In the genomic region with DNA sequence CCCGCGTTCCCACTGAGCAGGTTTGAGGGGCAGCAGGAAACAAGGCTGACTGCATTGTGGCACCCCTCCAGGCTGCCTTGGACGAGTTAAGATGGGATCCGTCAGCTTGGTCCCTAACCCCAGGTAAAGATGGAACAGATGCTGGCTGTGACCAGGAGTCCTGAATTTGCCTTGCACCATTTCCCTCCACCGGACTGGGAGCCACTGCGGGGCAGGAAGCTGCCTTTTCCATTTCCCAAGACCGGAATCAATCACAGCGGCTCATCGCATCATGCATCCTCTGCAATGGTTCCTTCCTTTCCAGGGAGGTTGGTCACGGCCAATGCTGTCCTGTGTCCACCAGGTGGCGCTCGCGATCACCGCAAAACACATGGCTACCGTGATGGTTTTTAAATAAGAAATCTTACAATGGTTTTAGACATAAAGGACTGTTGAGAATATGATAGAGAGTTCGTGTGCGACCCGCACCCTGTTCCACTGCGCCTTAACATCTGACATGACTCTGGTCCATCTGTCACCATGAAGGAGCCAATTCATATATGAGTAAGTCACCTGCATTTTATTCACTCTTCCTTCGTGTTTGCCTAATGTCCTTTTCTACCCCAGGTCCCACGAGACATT, we compare ENCODE assay signal across 8 cellular contexts. TPM values are rescaled to one million over a fixed set of nuclear protein-coding genes. Genes with fewer than 3 reads are reported as not detected.
DNase-seq lines count a peak whose midpoint lies in the region; ATAC-seq and TF ChIP-seq lines count a peak whose summit lies in the region.

No MANE protein-coding gene starts in this region.

- CTCF ChIA-PET in SK-N-SH (lab: Yijun Ruan, JAX) = interaction anchor here (0.6 to 5.1 kb wide), 58 partner anchors 9 to 475 kb away, joined by 3 to 79 read pairs (median 4); no protein-coding TSS in a partner anchor

- peak; percentile 95 for TF ChIP-seq CTCF in SK-N-SH (IDR thresholded peaks at IDR 0.05)
- peak; percentile 99 for TF ChIP-seq CTCF in osteoblast (IDR thresholded peaks at IDR 0.05; ENCODE audit: extremely low read depth, low read depth, low read length)
- TF ChIP-seq CTCF in thoracic aorta (IDR thresholded peaks at IDR 0.05) = peak; percentile 96

- peaks cover 0 to 8% of the 10 kb centered on the region in 2 experiments; a peak in 1 of 4 replicates for H3K4me1 ChIP-seq in SK-N-SH (ENCODE audit: control insufficient read depth in 1 of 2, insufficient read depth in 2 of 2, low read depth in 1 of 2, low read length in 1 of 2)
- peaks cover 21% of the 10 kb centered on the region for H3K4me1 ChIP-seq in osteoblast (ENCODE audit: insufficient read depth, low read length)
- H3K4me1 ChIP-seq in thoracic aorta (ENCODE audit: control insufficient read depth in 1 of 2, low read depth in 2 of 2) = peaks cover 0 to 8% of the 10 kb centered on the region in 2 donors

- H3K4me2 ChIP-seq in SK-N-SH (no peak overlapping the region; the same call in 1 of the 2 replicates), osteoblast (ENCODE audit: insufficient read depth, low read length) (peak overlapping the region; percentile 82)

- 13% methylated on average over 21 of the region's 21 CpGs for WGBS in SK-N-SH (ENCODE audit: low lambda C conversion rate)

- in situ Hi-C loops in G401 (cut with HindIII; ENCODE audit: low sequenced_read_pairs) = no loop called here

- no peak overlapping the region for H3K9ac ChIP-seq in SK-N-SH

- no peaks in the 10 kb centered on the region for H3K9me2 ChIP-seq in SK-N-SH

- H3K9me3 ChIP-seq in SK-N-SH (no peaks in the 10 kb centered on the region), osteoblast (ENCODE audit: low read depth, low read length) (no peaks in the 10 kb centered on the region), thoracic aorta (no peaks in the 10 kb centered on the region)

- POLR2A ChIA-PET in SK-N-SH (lab: Yijun Ruan, JAX) = no interaction called here

- H4K20me1 ChIP-seq in SK-N-SH (ENCODE audit: insufficient read depth) = no peaks in the 10 kb centered on the region
- H4K20me1 ChIP-seq in osteoblast (ENCODE audit: insufficient read depth, low read length) = no peaks in the 10 kb centered on the region

- H3K27me3 ChIP-seq in SK-N-SH (ENCODE audit: insufficient read depth) (no peaks in the 10 kb centered on the region), osteoblast (ENCODE audit: insufficient read depth, low read length) (no peaks in the 10 kb centered on the region), thoracic aorta (replicated peaks; ENCODE audit: insufficient read depth) (no peaks in the 10 kb centered on the region)

- H3F3A ChIP-seq in SK-N-SH (replicated peaks; ENCODE audit: insufficient read depth) = no peaks in the 10 kb centered on the region

- DNase-seq in G401 (ENCODE audit: low spot score) = peak; percentile 92
- DNase-seq in NAMALWA (ENCODE audit: low spot score) = peak; percentile 85
- peak; percentile 85 for DNase-seq in SK-N-SH
- peak; percentile 72 to 83 (median 78) for DNase-seq in activated naive CD4-positive, alpha-beta T cell (lab: John Stamatoyannopoulos, UW)
- peak; percentile 76 for DNase-seq in germinal center (ENCODE audit: low spot score)
- peak; percentile 90 for DNase-seq in osteoblast (ENCODE audit: insufficient read length, low spot score, missing footprints)
- peak; percentile 38 for DNase-seq in thoracic aorta (ENCODE audit: low spot score)

- no peaks in the 10 kb centered on the region for H3K79me2 ChIP-seq in SK-N-SH (ENCODE audit: insufficient read depth)
- H3K79me2 ChIP-seq in osteoblast (ENCODE audit: insufficient read depth, low read length) = no peaks in the 10 kb centered on the region

- TF ChIP-seq EP300 in SK-N-SH (IDR thresholded peaks at IDR 0.05; ENCODE audit: borderline replicate concordance in 1 of 2, low read depth in 1 of 2, low read length in 1 of 2) = no peak

- ATAC-seq in thoracic aorta (ENCODE audit: insufficient number of reproducible peaks, low FRiP score, low read depth) (peak; percentile 48), GM21737 (IDR thresholded peaks at IDR 0.05; ENCODE audit: unreplicated experiment) (no peak)

- 0 out of 2 replicates have a peak overlapping the region, but pooled peaks have one; percentile 22 for H2AFZ ChIP-seq in SK-N-SH (ENCODE audit: low read depth)
- H2AFZ ChIP-seq in osteoblast (ENCODE audit: low read length) = peak overlapping the region; percentile 80

- H3K27ac ChIP-seq in SK-N-SH (ENCODE audit: low read depth in 2 of 2, low read length in 1 of 2) (no peak overlapping the region), osteoblast (ENCODE audit: low read depth, low read length) (no peak overlapping the region), thoracic aorta (no peak overlapping the region)

- peak; percentile 91 for TF ChIP-seq RAD21 in SK-N-SH (IDR thresholded peaks at IDR 0.05; ENCODE audit: low read length)

- H3K36me3 ChIP-seq in SK-N-SH (replicated peaks in 1 of 2; ENCODE audit: control insufficient read depth in 1 of 2, insufficient read depth in 2 of 2, low read length in 1 of 2) = no peaks in the 10 kb centered on the region
- H3K36me3 ChIP-seq in osteoblast (ENCODE audit: insufficient read depth, low read length) = no peaks in the 10 kb centered on the region
- no peaks in the 10 kb centered on the region for H3K36me3 ChIP-seq in thoracic aorta

- H3K4me3 ChIP-seq in SK-N-SH (ENCODE audit: low read depth in 2 of 2, low read length in 1 of 2) = peak overlapping the region; percentile 23 to 26; a peak in 3 of 4 replicates
- H3K4me3 ChIP-seq in osteoblast (ENCODE audit: insufficient read depth, low read length) = peak overlapping the region; percentile 57
- peak overlapping the region; percentile 27 for H3K4me3 ChIP-seq in thoracic aorta

TF ChIP-seq in SK-N-SH, 30 proteins besides CTCF, POLR2A, EP300 and RAD21:
- TF ChIP-seq, protein P1, sequence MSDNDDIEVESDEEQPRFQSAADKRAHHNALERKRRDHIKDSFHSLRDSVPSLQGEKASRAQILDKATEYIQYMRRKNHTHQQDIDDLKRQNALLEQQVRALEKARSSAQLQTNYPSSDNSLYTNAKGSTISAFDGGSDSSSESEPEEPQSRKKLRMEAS (IDR thresholded peaks at IDR 0.05; ENCODE audit: low read depth) = peak; percentile 70
- TF ChIP-seq FOXM1 (IDR thresholded peaks at IDR 0.05; ENCODE audit: low read depth) (no peak), GABPA (IDR thresholded peaks at IDR 0.05; ENCODE audit: low read depth) (peak; percentile 36; the same call in 1 of the 2 replicates), SMC3 (IDR thresholded peaks at IDR 0.05; ENCODE audit: low read depth, low read length) (peak; percentile 93), MXI1 (IDR thresholded peaks at IDR 0.05; ENCODE audit: low read depth, low read length) (peak; percentile 61; the same call in 1 of the 2 replicates), TCF12 (IDR thresholded peaks at IDR 0.05) (no peak)
- TF ChIP-seq, protein P2, sequence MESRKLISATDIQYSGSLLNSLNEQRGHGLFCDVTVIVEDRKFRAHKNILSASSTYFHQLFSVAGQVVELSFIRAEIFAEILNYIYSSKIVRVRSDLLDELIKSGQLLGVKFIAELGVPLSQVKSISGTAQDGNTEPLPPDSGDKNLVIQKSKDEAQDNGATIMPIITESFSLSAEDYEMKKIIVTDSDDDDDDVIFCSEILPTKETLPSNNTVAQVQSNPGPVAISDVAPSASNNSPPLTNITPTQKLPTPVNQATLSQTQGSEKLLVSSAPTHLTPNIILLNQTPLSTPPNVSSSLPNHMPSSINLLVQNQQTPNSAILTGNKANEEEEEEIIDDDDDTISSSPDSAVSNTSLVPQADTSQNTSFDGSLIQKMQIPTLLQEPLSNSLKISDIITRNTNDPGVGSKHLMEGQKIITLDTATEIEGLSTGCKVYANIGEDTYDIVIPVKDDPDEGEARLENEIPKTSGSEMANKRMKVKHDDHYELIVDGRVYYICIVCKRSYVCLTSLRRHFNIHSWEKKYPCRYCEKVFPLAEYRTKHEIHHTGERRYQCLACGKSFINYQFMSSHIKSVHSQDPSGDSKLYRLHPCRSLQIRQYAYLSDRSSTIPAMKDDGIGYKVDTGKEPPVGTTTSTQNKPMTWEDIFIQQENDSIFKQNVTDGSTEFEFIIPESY (IDR thresholded peaks at IDR 0.05; ENCODE audit: borderline replicate concordance, low read depth) = no peak
- TF ChIP-seq, protein P3, sequence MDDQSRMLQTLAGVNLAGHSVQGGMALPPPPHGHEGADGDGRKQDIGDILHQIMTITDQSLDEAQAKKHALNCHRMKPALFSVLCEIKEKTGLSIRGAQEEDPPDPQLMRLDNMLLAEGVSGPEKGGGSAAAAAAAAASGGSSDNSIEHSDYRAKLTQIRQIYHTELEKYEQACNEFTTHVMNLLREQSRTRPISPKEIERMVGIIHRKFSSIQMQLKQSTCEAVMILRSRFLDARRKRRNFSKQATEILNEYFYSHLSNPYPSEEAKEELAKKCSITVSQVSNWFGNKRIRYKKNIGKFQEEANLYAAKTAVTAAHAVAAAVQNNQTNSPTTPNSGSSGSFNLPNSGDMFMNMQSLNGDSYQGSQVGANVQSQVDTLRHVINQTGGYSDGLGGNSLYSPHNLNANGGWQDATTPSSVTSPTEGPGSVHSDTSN (IDR thresholded peaks at IDR 0.05) = 0 out of 2 replicates have a peak, but pooled peaks have one; percentile 14

RNA-seq across cellular contexts. Expression of gene MEAK7, which starts 6.8 kb away (rescaled TPM):
- total RNA-seq in G401 (2014; rRNA removed; shearing (Covaris generic)) = 6.0 and 16.5 TPM in 2 replicates
- polyA plus RNA-seq in SK-N-SH (2012; rRNA removed) = 11.9 and 19.0 TPM in 2 replicates
- 9.7 and 12.5 TPM in 2 replicates for polyA plus RNA-seq in SK-N-SH (2012; cell fraction: cytosol; rRNA removed)
- polyA plus RNA-seq in SK-N-SH (2012; cell fraction: nucleus; rRNA removed) = 23.7 and 24.7 TPM in 2 replicates
- total RNA-seq in osteoblast (24.2 and 27.7 TPM in 2 replicates), thoracic aorta (10 to 100 TPM; 13.8 to 23.2 TPM)

Comparison
In these comparisons a context has a peak if more than half of its experiments do, and no peak if none do; other contexts are left out.
1. DNase-seq: peak in every context shown above with its lines; median percentile 92 in G401; 90 in osteoblast; 85 in NAMALWA; 85 in SK-N-SH; 78 in activated naive CD4-positive, alpha-beta T cell; 76 in germinal center; 38 in thoracic aorta.